1 cellular context compared by ENCODE assay signal in the genomic region with DNA sequence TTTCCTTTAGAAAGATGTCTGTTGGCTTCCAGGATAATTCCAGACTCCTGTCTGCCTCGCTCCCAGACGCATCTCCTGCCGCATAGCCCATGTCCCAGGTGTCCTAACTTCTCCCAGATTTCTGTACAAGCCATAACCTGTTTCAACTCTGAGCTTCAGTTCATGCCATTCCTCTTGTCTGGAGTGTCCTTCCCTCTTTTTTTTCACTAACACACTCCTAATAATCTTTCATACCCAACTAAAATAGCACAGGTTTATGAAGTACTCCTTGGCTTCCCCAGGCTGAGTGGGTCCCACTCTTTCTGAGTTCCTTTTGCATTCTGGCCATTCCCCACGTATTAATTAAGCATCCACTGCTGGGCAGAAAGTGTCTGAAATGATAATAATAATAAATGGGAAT.
TF ChIP-seq lines count a peak whose summit lies in the region.

No MANE protein-coding gene starts in this region.

TF ChIP-seq in WTC11, 78 proteins besides CTCF, POLR2A, EP300 and RAD21 (continued from another document):
- TF ChIP-seq, protein P1, sequence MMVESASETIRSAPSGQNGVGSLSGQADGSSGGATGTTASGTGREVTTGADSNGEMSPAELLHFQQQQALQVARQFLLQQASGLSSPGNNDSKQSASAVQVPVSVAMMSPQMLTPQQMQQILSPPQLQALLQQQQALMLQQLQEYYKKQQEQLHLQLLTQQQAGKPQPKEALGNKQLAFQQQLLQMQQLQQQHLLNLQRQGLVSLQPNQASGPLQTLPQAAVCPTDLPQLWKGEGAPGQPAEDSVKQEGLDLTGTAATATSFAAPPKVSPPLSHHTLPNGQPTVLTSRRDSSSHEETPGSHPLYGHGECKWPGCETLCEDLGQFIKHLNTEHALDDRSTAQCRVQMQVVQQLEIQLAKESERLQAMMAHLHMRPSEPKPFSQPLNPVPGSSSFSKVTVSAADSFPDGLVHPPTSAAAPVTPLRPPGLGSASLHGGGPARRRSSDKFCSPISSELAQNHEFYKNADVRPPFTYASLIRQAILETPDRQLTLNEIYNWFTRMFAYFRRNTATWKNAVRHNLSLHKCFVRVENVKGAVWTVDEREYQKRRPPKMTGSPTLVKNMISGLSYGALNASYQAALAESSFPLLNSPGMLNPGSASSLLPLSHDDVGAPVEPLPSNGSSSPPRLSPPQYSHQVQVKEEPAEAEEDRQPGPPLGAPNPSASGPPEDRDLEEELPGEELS (CRISPR knock-in tag; IDR thresholded peaks at IDR 0.05), result no peak
- no peak for TF ChIP-seq ZNF416 (CRISPR knock-in tag; IDR thresholded peaks at IDR 0.05)
